1 cellular context compared by ENCODE assay signal in the genomic region with DNA sequence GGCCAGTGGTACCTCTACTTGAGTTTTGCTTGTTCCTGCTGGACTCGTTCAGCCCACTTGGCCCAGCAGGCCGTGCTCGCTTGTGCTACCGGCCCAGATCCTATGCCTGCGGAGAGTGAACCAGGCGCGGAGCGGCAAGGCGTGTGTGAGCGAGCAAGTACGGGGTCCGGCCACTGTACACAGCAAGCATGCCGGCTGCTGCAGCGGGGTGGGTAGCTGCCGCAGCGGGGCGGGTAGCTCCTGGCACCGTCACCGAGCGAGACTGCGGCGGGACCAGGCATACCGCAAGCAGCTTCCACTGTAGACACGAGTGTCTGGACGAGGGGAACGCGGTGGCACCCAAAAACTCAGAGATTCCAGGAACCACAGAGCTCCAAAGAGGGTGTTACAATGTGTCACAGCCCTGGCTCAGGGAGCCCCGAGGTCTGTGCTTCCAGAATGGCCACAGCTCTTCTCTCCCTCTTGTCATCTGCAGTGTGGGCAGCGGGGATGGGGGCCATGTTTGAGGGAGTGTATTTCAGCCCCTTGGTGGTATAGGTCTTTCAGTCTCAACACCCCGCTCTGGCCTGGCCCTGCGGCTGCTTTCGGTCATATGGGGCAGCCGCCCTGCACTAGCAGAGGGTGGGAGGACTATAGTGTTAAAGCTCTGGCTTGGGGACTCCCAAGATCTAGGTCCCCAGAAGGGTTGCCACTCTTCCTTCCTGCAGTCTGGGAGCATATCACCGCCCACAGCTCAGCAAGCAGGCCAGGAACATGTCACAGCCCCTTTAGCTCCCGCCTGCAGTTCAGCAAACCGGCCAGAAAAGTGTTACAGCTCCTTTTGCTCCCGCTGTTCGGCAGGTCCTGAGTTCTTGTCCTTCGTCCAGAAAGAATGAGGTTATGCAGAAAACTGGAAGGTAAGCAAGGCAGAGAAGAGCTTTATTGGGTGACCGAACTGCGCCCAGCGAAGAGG.
TF ChIP-seq lines count a peak whose summit lies in the region.

No MANE protein-coding gene starts in this region.

TF ChIP-seq in endothelial cell of umbilical vein, 7 proteins besides CTCF, POLR2A, EP300 and RAD21:
- no peak for TF ChIP-seq MAX (IDR thresholded peaks at IDR 0.05; ENCODE audit: insufficient read depth, insufficient read length)
- no peak for TF ChIP-seq POLR2AphosphoS5 (IDR thresholded peaks at IDR 0.05; ENCODE audit: insufficient read depth, low read depth, low read length)
- TF ChIP-seq GATA2 (IDR thresholded peaks at IDR 0.05; ENCODE audit: insufficient read depth, insufficient read length, low read depth, low read length), result no peak
- TF ChIP-seq MYC (IDR thresholded peaks at IDR 0.05; ENCODE audit: low read depth, low read length), result no peak
- TF ChIP-seq FOS (IDR thresholded peaks at IDR 0.05; ENCODE audit: borderline replicate concordance, insufficient read depth, low read length), result no peak
- TF ChIP-seq JUN (IDR thresholded peaks at IDR 0.05; ENCODE audit: borderline replicate concordance, insufficient read depth, insufficient read length, low read depth), result no peak
- TF ChIP-seq EZH2 (IDR thresholded peaks at IDR 0.05; ENCODE audit: borderline replicate concordance, low read depth, low read length, severe bottlenecking), result no peak
